2 cellular contexts compared by ENCODE assay signal in the genomic region with DNA sequence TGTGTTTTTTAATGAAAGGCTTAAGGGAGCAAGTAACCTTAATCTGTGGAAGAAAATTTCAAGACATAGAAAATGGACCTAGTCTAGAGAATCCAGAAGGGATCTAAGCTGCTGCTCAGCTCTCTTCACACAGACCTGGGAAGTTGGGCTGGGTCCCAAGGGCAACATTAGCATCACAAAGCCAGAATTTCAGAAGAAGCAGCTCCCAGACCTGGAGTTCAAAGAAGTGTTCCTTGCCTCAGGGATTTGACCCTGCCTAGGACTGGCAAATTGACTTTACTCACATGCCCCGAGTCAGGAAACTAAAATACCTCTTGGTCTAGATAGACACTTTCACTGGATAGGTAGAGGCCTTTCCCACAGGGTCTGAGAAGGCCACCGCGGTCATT. TPM values are rescaled to one million over a fixed set of nuclear protein-coding genes. Genes with fewer than 3 reads are reported as not detected.
"Had no signal": no experiment of that assay in that cellular context is flagged by ENCODE, and none has a peak within 500 bp of the region (broad histone marks: within the 10 kb centered on the region; RNA-seq: fewer than 3 reads in every experiment).

No MANE protein-coding gene starts in this region.

RNA-seq across cellular contexts. Expression of a gene that starts 14.9 kb away (rescaled TPM):
- total RNA-seq: LHCN-M2, MCF 10A had no signal
